8 cellular contexts compared by ENCODE assay signal in genomic region chr17:17354560-17355357, GRCh38. TPM values are rescaled to one million over a fixed set of nuclear protein-coding genes. Genes with fewer than 3 reads are reported as not detected.
DNase-seq lines count a peak whose midpoint lies in the region; ATAC-seq, FAIRE-seq and TF ChIP-seq lines count a peak whose summit lies in the region.

No MANE protein-coding gene starts in this region.

- peaks cover 2 to 4% (median 3%) of the 10 kb centered on the region in 3 donors for H3K9me3 Mint-ChIP-seq in T-cell

- no peak overlapping the region for H3K4me3 Mint-ChIP-seq in T-cell

- FAIRE-seq in G401.6 (lab: Jason Lieb, UNC) = peak; percentile 71

- CTCF ChIA-PET in T-cell (lab: Charles Lee) = interaction anchor here (0.5 to 3.0 kb wide), 6 partner anchors 86 to 328 kb away, joined by 3 to 15 read pairs (median 6); no protein-coding TSS in a partner anchor

- DNase-seq in NCI-H128 (lab: John Stamatoyannopoulos, UW; ENCODE audit: unreplicated experiment) (peak; percentile 36), T-cell (peak; percentile 39 to 79 (median 70)), heart right ventricle (peak; percentile 54 to 73), retinal pigment epithelial cell (ENCODE audit: low read depth) (no peak)
- DNase-seq in activated naive CD8-positive, alpha-beta T cell treated with anti-CD3 and anti-CD28 coated beads, Interleukin-2, amount 50 U/mL, for 16 hours (ENCODE audit: low read depth, low spot score) = peak; percentile 51

- WGBS in heart right ventricle, 2 donors = 35 to 39% methylated on average over 14 of the region's 14 CpGs

- no peaks in the 10 kb centered on the region for H3K27me3 ChIP-seq in heart right ventricle

- TF ChIP-seq CTCF in heart right ventricle (IDR thresholded peaks at IDR 0.05) (peak; percentile 70 to 95 (median 93)), retinal pigment epithelial cell (conservative IDR thresholded peaks at IDR 0.05; ENCODE audit: low read depth, low read length) (peak; percentile 84)

- ATAC-seq in T-cell (replicated peaks in 1 of 4) (peak; percentile 60 to 77 (median 65)), heart right ventricle (peak; percentile 21 to 77 (median 55)), HG03521 (IDR thresholded peaks at IDR 0.05; ENCODE audit: unreplicated experiment) (no peak), HG03025 (IDR thresholded peaks at IDR 0.05; ENCODE audit: low FRiP score, unreplicated experiment) (no peak)

- H3K27ac ChIP-seq in heart right ventricle = no peak overlapping the region

- peaks cover 0 to 8% (median under 1%) of the 10 kb centered on the region in 11 donors for H3K9me3 ChIP-seq in heart right ventricle

- H3K4me3 ChIP-seq in heart right ventricle (no peak overlapping the region), retinal pigment epithelial cell (ENCODE audit: low read length) (no peak overlapping the region)

- POLR2A ChIA-PET in T-cell (lab: Charles Lee) = no interaction called here

- no peak overlapping the region for H3K27ac Mint-ChIP-seq in T-cell

- peaks cover 0 to 1% of the 10 kb centered on the region in 2 donors for H3K27me3 Mint-ChIP-seq in T-cell

- peaks cover 9 to 26% (median 17%) of the 10 kb centered on the region in 9 donors for H3K4me1 ChIP-seq in heart right ventricle

- peaks cover 0 to 2% (median 0%) of the 10 kb centered on the region in 3 donors for H3K4me1 Mint-ChIP-seq in T-cell

- intact Hi-C loops in heart right ventricle (cut with DNase I) = loop anchor here (2.0 to 10.0 kb wide), 12 partner anchors 80 to 288 kb away; partner anchors contain the start of gene RASD1 (in 9 of the 10)

- no peaks in the 10 kb centered on the region for H3K36me3 Mint-ChIP-seq in T-cell

- no peaks in the 10 kb centered on the region for H3K36me3 ChIP-seq in heart right ventricle

RNA-seq across cellular contexts. Expression of gene NT5M, which starts 51.6 kb away (rescaled TPM):
- total RNA-seq in T-cell (1 to 10 TPM; 1.4 to 3.0 (median 2.1) TPM), heart right ventricle (10 to 100 TPM in 5 of 10 donors, 1 to 10 TPM in 5; 7.4 to 15.8 (median 9.8) TPM)
- polyA plus RNA-seq in heart right ventricle = 10 to 100 TPM in 1 of 2 donors, 1 to 10 TPM in 1; 4.9 to 14.8 TPM

Comparison
In these comparisons a context has a peak if more than half of its experiments do, and no peak if none do; other contexts are left out.
1. ATAC-seq: peak in T-cell (4 of 4) and heart right ventricle (8 of 8); none in HG03521 (single experiment) and HG03025 (single experiment).